In the genomic region with DNA sequence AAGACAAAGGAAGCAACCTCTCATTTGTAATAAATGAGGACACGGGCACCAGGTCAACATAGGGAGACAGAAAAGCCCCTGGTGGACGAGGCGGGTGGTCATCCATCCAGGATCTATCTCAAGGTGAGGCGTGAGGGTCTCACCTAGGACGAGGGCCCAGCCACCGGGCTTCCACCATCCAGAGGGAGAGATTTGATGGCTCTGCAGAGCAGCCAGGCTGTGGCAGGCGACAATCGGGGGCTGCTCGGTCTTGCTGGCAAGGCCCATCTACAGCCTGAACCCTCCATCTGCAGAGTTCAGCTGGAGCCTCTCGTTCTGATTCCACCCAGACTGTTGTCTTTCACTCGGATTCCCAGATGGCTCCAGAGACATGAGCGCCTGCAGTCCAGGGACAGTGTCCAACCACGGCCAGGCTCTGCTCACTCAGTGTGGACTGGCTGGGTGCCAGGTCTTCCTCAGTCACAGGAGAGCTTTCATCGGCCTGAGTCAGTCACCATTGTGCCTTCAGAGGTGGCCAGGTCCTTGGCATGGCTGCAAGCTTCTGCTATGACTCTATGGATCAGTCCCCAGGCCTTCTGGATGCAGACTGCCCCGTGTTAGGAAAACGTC, we compare ENCODE assay signal across 11 cellular contexts. TPM values are rescaled to one million over a fixed set of nuclear protein-coding genes. Genes with fewer than 3 reads are reported as not detected.
DNase-seq lines count a peak whose midpoint lies in the region; ATAC-seq and TF ChIP-seq lines count a peak whose summit lies in the region.
"Had no signal": no experiment of that assay in that cellular context is flagged by ENCODE, and none has a peak within 500 bp of the region (broad histone marks: within the 10 kb centered on the region; RNA-seq: fewer than 3 reads in every experiment).

No MANE protein-coding gene starts in this region.

- H3K9me3 ChIP-seq in CD8-positive, alpha-beta T cell (ENCODE audit: low read length), result no peaks in the 10 kb centered on the region
- no peaks in the 10 kb centered on the region for H3K9me3 ChIP-seq in SJCRH30 (replicated peaks)
- H3K9me3 ChIP-seq in HAP-1, result no peaks in the 10 kb centered on the region
- H3K9me3 ChIP-seq: left lung had no signal

- in situ Hi-C loops in HAP-1 (cut with MboI; ENCODE audit: low sequenced_read_pairs), result no loop called here

- H3K36me3 Mint-ChIP-seq in CD8-positive, alpha-beta T cell, result peaks cover 35% of the 10 kb centered on the region

- DNase-seq in CD8-positive, alpha-beta T cell, result no peak
- DNase-seq in SJCRH30, result peak; percentile 47 to 62
- peak; percentile 66 for DNase-seq in glomerular visceral epithelial cell (ENCODE audit: extremely low spot score)
- peak; percentile 59 to 96 (median 75) for DNase-seq in posterior cingulate gyrus
- no peak for DNase-seq in HAP-1 (ENCODE audit: low spot score in 2 of 2)
- no peak for DNase-seq in NCI-H345 treated with DMSO at 0.1 percent for 48 hours (lab: John Stamatoyannopoulos, UW; ENCODE audit: unreplicated experiment)
- DNase-seq: DMS153, left lung had no signal

- peak overlapping the region; percentile 45 for H3K27ac Mint-ChIP-seq in CD8-positive, alpha-beta T cell

- H3K27ac ChIP-seq in CD8-positive, alpha-beta T cell (ENCODE audit: low read depth, low read length), result no peak overlapping the region
- 0 out of 2 replicates have a peak overlapping the region, but pooled peaks have one; percentile 4 for H3K27ac ChIP-seq in SJCRH30
- H3K27ac ChIP-seq: left lung had no signal

- no peak overlapping the region for H3K4me3 Mint-ChIP-seq in CD8-positive, alpha-beta T cell

- peaks cover 9% of the 10 kb centered on the region for H3K4me1 ChIP-seq in CD8-positive, alpha-beta T cell (ENCODE audit: insufficient read depth, low read length)
- H3K4me1 ChIP-seq in SJCRH30, result peaks cover 44% of the 10 kb centered on the region
- no peaks in the 10 kb centered on the region for H3K4me1 ChIP-seq in HAP-1

- H3K4me3 ChIP-seq in CD8-positive, alpha-beta T cell (ENCODE audit: low read depth, low read length), result no peak overlapping the region
- no peak overlapping the region for H3K4me3 ChIP-seq in SJCRH30
- no peak overlapping the region for H3K4me3 ChIP-seq in HAP-1
- H3K4me3 ChIP-seq: left lung had no signal

- H3K27me3 ChIP-seq in CD8-positive, alpha-beta T cell (ENCODE audit: insufficient read depth, low read length), result no peaks in the 10 kb centered on the region
- H3K27me3 ChIP-seq in SJCRH30, result no peaks in the 10 kb centered on the region
- no peaks in the 10 kb centered on the region for H3K27me3 ChIP-seq in HAP-1 (ENCODE audit: low read depth)

- POLR2A ChIA-PET in CD8-positive, alpha-beta T cell (lab: Charles Lee), result no interaction called here

- H3K36me3 ChIP-seq in CD8-positive, alpha-beta T cell (ENCODE audit: insufficient read depth, low read length), result peaks cover 18% of the 10 kb centered on the region
- H3K36me3 ChIP-seq in SJCRH30 (peaks cover 20% of the 10 kb centered on the region), HAP-1 (replicated peaks) (peaks cover 36% of the 10 kb centered on the region)

- TF ChIP-seq CTCF in CD8-positive, alpha-beta T cell (IDR thresholded peaks at IDR 0.05), result no peak

- CTCF ChIA-PET in CD8-positive, alpha-beta T cell (lab: Charles Lee), result interaction anchor here (1.6 to 2.3 kb wide), 2 partner anchors 8 to 321 kb away, joined by 7 to 9 read pairs; no protein-coding TSS in a partner anchor

- no peaks in the 10 kb centered on the region for H3K9me3 Mint-ChIP-seq in CD8-positive, alpha-beta T cell

- H3K4me1 Mint-ChIP-seq in CD8-positive, alpha-beta T cell (ENCODE audit: low read depth), result peaks cover 23% of the 10 kb centered on the region

- intact Hi-C loops in CD8-positive, alpha-beta T cell (cut with DNase I, micrococcal nuclease), result no loop called here
- intact Hi-C loops in posterior cingulate gyrus (cut with DNase I), result no loop called here

- no peak for ATAC-seq in CD8-positive, alpha-beta T cell
- ATAC-seq in HG02759 (IDR thresholded peaks at IDR 0.05; ENCODE audit: unreplicated experiment) (no peak), HG02852 (IDR thresholded peaks at IDR 0.05; ENCODE audit: unreplicated experiment) (no peak)
- ATAC-seq: left lung had no signal

- peaks cover 7% of the 10 kb centered on the region for H3K27me3 Mint-ChIP-seq in CD8-positive, alpha-beta T cell (ENCODE audit: low read depth)

RNA-seq across cellular contexts. Expression of gene LITAFD, which starts 5.9 kb away (rescaled TPM):
- total RNA-seq in CD8-positive, alpha-beta T cell, result not detected
- not detected in 2 replicates for total RNA-seq in SJCRH30 (2014; rRNA removed; shearing (Covaris generic))
- total RNA-seq: dermis microvascular lymphatic vessel endothelial cell, left lung had no signal

RNA-seq across cellular contexts. Expression of gene CARHSP1, which starts 19.2 kb away (rescaled TPM):
- 10 to 100 TPM; 28.0 to 33.3 TPM for total RNA-seq in CD8-positive, alpha-beta T cell
- total RNA-seq in SJCRH30 (2014; rRNA removed; shearing (Covaris generic)), result 196 and 233 TPM in 2 replicates

Comparison
In these comparisons a context has a peak if more than half of its experiments do, and no peak if none do; other contexts are left out.
1. DNase-seq: peak in SJCRH30 (2 of 2), glomerular visceral epithelial cell (single experiment) and posterior cingulate gyrus (10 of 10); none in CD8-positive, alpha-beta T cell (0 of 7), HAP-1 (0 of 2) and NCI-H345 treated with DMSO at 0.1 percent for 48 hours (single experiment).